Comparison of ENCODE assay signal across 18 cellular contexts in genomic region chr3:13349823-13350222, GRCh38.
DNase-seq lines count a peak whose midpoint lies in the region; ATAC-seq and TF ChIP-seq lines count a peak whose summit lies in the region.
"Had no signal": no experiment of that assay in that cellular context is flagged by ENCODE, and none has a peak within 500 bp of the region (broad histone marks: within the 10 kb centered on the region; RNA-seq: fewer than 3 reads in every experiment).

No MANE protein-coding gene starts in this region.

- no peaks in the 10 kb centered on the region for H3K27me3 ChIP-seq in BLaER1
- no peaks in the 10 kb centered on the region for H3K27me3 ChIP-seq in CD8-positive, alpha-beta T cell (ENCODE audit: insufficient read depth, low read length)
- H3K27me3 ChIP-seq: pancreas, thyroid gland had no signal

- no peak overlapping the region for H3K4me3 ChIP-seq in BLaER1
- no peak overlapping the region for H3K4me3 ChIP-seq in CD8-positive, alpha-beta T cell (ENCODE audit: low read depth, low read length)
- H3K4me3 ChIP-seq: GM23248, heart right ventricle, lower lobe of right lung, pancreas, thyroid gland had no signal

- CTCF ChIA-PET in CD8-positive, alpha-beta T cell (lab: Charles Lee), result interaction anchor here (0.7 to 8.3 kb wide), 7 partner anchors 29 to 257 kb away, joined by 3 to 131 read pairs (median 3); no protein-coding TSS in a partner anchor
- CTCF ChIA-PET in activated CD8-positive, alpha-beta T cell treated with anti-CD3 and anti-CD28 coated beads for 36 hours (lab: Charles Lee), result interaction anchor here (1.2 to 13.2 kb wide), 4 partner anchors 12 to 106 kb away, joined by 3 to 125 read pairs (median 4); no protein-coding TSS in a partner anchor

- POLR2A ChIA-PET in CD8-positive, alpha-beta T cell (lab: Charles Lee), result interaction anchor here (1.6 to 5.0 kb wide), 2 partner anchors 78 to 103 kb away, joined by 8 to 30 read pairs; no protein-coding TSS in a partner anchor
- POLR2A ChIA-PET in activated CD8-positive, alpha-beta T cell treated with anti-CD3 and anti-CD28 coated beads for 36 hours (lab: Charles Lee), result interaction anchor here (0.6 kb wide), 1 partner anchor 12 kb away, joined by 3 read pairs; no protein-coding TSS in a partner anchor

- H3K27ac Mint-ChIP-seq in CD8-positive, alpha-beta T cell, result peak overlapping the region; percentile 88
- peak overlapping the region; percentile 15 for H3K27ac Mint-ChIP-seq in activated CD8-positive, alpha-beta T cell treated with anti-CD3 and anti-CD28 coated beads for 36 hours
- H3K27ac Mint-ChIP-seq: stimulated activated memory B cell treated with anti-CD40 and anti-IgM and Interleukin-4, amounts not matched to agents 10 μg/mL and 1 μg/mL and 100 μg/mL, for 72 hours had no signal

- ATAC-seq in CD8-positive, alpha-beta T cell, result no peak
- no peak for ATAC-seq in activated CD8-positive, alpha-beta T cell treated with anti-CD3 and anti-CD28 coated beads for 36 hours
- ATAC-seq in GM18907 (IDR thresholded peaks at IDR 0.05; ENCODE audit: unreplicated experiment) (no peak), left ventricle myocardium superior (no peak)
- ATAC-seq: heart right ventricle; lower lobe of right lung; stimulated activated memory B cell treated with anti-CD40 and anti-IgM and Interleukin-4, amounts not matched to agents 10 μg/mL and 1 μg/mL and 100 μg/mL, for 72 hours had no signal

- peaks cover 80% of the 10 kb centered on the region for H3K36me3 Mint-ChIP-seq in CD8-positive, alpha-beta T cell
- peaks cover 68% of the 10 kb centered on the region for H3K36me3 Mint-ChIP-seq in activated CD8-positive, alpha-beta T cell treated with anti-CD3 and anti-CD28 coated beads for 36 hours (ENCODE audit: low read depth)

- peaks cover 100% of the 10 kb centered on the region for H3K4me1 ChIP-seq in BLaER1
- peaks cover 49% of the 10 kb centered on the region for H3K4me1 ChIP-seq in CD8-positive, alpha-beta T cell (ENCODE audit: insufficient read depth, low read length)
- H3K4me1 ChIP-seq: pancreas, thyroid gland had no signal

- H3K9me3 Mint-ChIP-seq in CD8-positive, alpha-beta T cell, result no peaks in the 10 kb centered on the region
- no peaks in the 10 kb centered on the region for H3K9me3 Mint-ChIP-seq in activated CD8-positive, alpha-beta T cell treated with anti-CD3 and anti-CD28 coated beads for 36 hours
- H3K9me3 Mint-ChIP-seq: stimulated activated memory B cell treated with anti-CD40 and anti-IgM and Interleukin-4, amounts not matched to agents 10 μg/mL and 1 μg/mL and 100 μg/mL, for 72 hours had no signal

- H3K4me2 ChIP-seq in BLaER1, result peak overlapping the region; percentile 91

- H3K4me1 Mint-ChIP-seq in CD8-positive, alpha-beta T cell (ENCODE audit: low read depth), result peaks cover 56% of the 10 kb centered on the region
- peaks cover 74% of the 10 kb centered on the region for H3K4me1 Mint-ChIP-seq in activated CD8-positive, alpha-beta T cell treated with anti-CD3 and anti-CD28 coated beads for 36 hours (ENCODE audit: low read depth)

- H3K27me3 Mint-ChIP-seq in CD8-positive, alpha-beta T cell (ENCODE audit: low read depth), result no peaks in the 10 kb centered on the region
- no peaks in the 10 kb centered on the region for H3K27me3 Mint-ChIP-seq in activated CD8-positive, alpha-beta T cell treated with anti-CD3 and anti-CD28 coated beads for 36 hours
- H3K27me3 Mint-ChIP-seq: stimulated activated memory B cell treated with anti-CD40 and anti-IgM and Interleukin-4, amounts not matched to agents 10 μg/mL and 1 μg/mL and 100 μg/mL, for 72 hours had no signal

- TF ChIP-seq CTCF in CD8-positive, alpha-beta T cell (IDR thresholded peaks at IDR 0.05), result no peak
- no peak for TF ChIP-seq CTCF in activated CD8-positive, alpha-beta T cell treated with anti-CD3 and anti-CD28 coated beads for 36 hours (IDR thresholded peaks at IDR 0.05)

- DNase-seq in CD8-positive, alpha-beta T cell, result no peak
- no peak for DNase-seq in activated CD8-positive, alpha-beta T cell treated with anti-CD3 and anti-CD28 coated beads for 36 hours
- DNase-seq in islet precursor cell, result peak; percentile 80
- DNase-seq in ACHN, result no peak
- DNase-seq in GM19240 (ENCODE audit: insufficient read length, low spot score), result no peak
- DNase-seq in left ventricle myocardium superior, result no peak
- DNase-seq: GM23248, heart right ventricle, Kasumi-1, lower lobe of right lung, NCI-H1092, NCI-H2029, NCI-H524, thyroid gland had no signal

- H3K9ac ChIP-seq in BLaER1, result no peak overlapping the region; the same call in 1 of the 2 replicates
- H3K9ac ChIP-seq: GM23248 had no signal

- H3K27ac ChIP-seq in BLaER1, result peak overlapping the region; percentile 79
- H3K27ac ChIP-seq in CD8-positive, alpha-beta T cell (ENCODE audit: low read depth, low read length), result peak overlapping the region; percentile 29
- H3K27ac ChIP-seq: GM23248, heart right ventricle, lower lobe of right lung, pancreas, thyroid gland had no signal

- intact Hi-C loops in CD8-positive, alpha-beta T cell (cut with DNase I, micrococcal nuclease), result loop anchor here (1.0 to 10.0 kb wide), 5 partner anchors 62 to 1595 kb away; partner anchors contain the start of gene NR2C2 (in 1 of the 2)
- intact Hi-C loops in activated CD8-positive, alpha-beta T cell treated with anti-CD3 and anti-CD28 coated beads for 36 hours (cut with micrococcal nuclease), result loop anchor here (5.0 kb wide), 1 partner anchor 102 kb away; no protein-coding TSS in a partner anchor
- intact Hi-C loops in left ventricle myocardium superior (cut with micrococcal nuclease), result no loop called here

- H3K9me3 ChIP-seq in BLaER1, result peaks cover 7% of the 10 kb centered on the region; the same call in 1 of the 2 replicates
- H3K9me3 ChIP-seq in CD8-positive, alpha-beta T cell (ENCODE audit: low read length), result no peaks in the 10 kb centered on the region
- H3K9me3 ChIP-seq: lower lobe of right lung, pancreas, thyroid gland had no signal

- H3K4me3 Mint-ChIP-seq in CD8-positive, alpha-beta T cell, result peak overlapping the region; percentile 12
- no peak overlapping the region for H3K4me3 Mint-ChIP-seq in activated CD8-positive, alpha-beta T cell treated with anti-CD3 and anti-CD28 coated beads for 36 hours
- H3K4me3 Mint-ChIP-seq: stimulated activated memory B cell treated with anti-CD40 and anti-IgM and Interleukin-4, amounts not matched to agents 10 μg/mL and 1 μg/mL and 100 μg/mL, for 72 hours had no signal

- peaks cover 70% of the 10 kb centered on the region for H3K36me3 ChIP-seq in BLaER1
- peaks cover 40% of the 10 kb centered on the region for H3K36me3 ChIP-seq in CD8-positive, alpha-beta T cell (ENCODE audit: insufficient read depth, low read length)

- H4K20me1 ChIP-seq in BLaER1, result peaks cover 87% of the 10 kb centered on the region

- in situ Hi-C loops in ACHN (cut with HindIII; ENCODE audit: low pct_ligation_motif_present, low pct_unique_long_range_greater_than_20kb, low sequenced_read_pairs), result no loop called here
